In the genomic region with DNA sequence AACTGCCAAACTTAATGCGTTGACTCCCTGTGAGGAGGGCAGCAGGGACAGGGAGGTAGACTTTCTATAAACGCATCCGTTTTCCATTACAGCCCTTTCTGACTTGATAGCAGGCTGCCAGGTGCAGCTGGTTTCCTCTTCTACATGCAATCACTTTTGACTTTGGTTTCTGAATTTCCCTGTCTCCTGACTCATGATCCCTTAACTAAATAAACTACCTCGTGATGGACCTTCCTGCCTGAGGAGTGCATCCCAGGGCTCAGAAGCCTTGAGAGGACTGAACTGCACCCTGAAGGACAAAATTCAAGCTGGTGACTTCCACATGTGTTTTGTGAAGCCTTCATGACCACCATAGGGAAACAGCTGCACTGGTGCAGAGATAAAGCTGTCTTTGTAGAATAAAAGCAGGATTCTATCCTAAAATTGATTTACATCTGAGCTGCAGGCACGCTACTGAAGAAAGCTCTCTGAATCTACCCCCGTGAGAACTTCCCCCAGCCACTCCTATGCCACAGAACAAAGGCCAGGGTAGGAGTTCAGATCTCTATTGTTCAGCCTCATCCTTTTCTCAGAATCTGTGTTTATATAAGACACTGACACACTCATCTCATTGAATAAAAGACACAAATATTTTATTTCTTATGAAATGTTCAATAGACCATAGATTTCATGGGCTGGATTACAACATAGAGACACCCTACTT, we compare ENCODE assay signal across 16 cellular contexts.
DNase-seq lines count a peak whose midpoint lies in the region; ATAC-seq and TF ChIP-seq lines count a peak whose summit lies in the region.
"Had no signal": no experiment of that assay in that cellular context is flagged by ENCODE, and none has a peak within 500 bp of the region (broad histone marks: within the 10 kb centered on the region; RNA-seq: fewer than 3 reads in every experiment).

No MANE protein-coding gene starts in this region.

- H3K4me2 ChIP-seq in SK-N-SH: no peak overlapping the region

- H3K4me3 Mint-ChIP-seq in stimulated activated naive B cell treated with anti-CD40 and anti-IgM and Interleukin-4, amounts not matched to agents 10 μg/mL and 1 μg/mL and 100 μg/mL, for 72 hours: peak overlapping the region in 1 of 2 donors; percentile 45

- POLR2A ChIA-PET in SK-N-SH (lab: Yijun Ruan, JAX): no interaction called here

- H3K9me3 ChIP-seq in SK-N-SH: no peaks in the 10 kb centered on the region
- H3K9me3 ChIP-seq: SJSA1, testis had no signal

- peak overlapping the region in 1 of 2 experiments; percentile 39; a peak in 2 of 4 replicates for H3K27ac ChIP-seq in SK-N-SH (ENCODE audit: low read depth in 2 of 2, low read length in 1 of 2)
- H3K27ac ChIP-seq: SJSA1, testis had no signal

- no peaks in the 10 kb centered on the region for H3K36me3 ChIP-seq in SK-N-SH (replicated peaks in 1 of 2; ENCODE audit: control insufficient read depth in 1 of 2, insufficient read depth in 2 of 2, low read length in 1 of 2)
- H3K36me3 ChIP-seq: SJSA1 had no signal

- H3K27me3 Mint-ChIP-seq in stimulated activated naive B cell treated with anti-CD40 and anti-IgM and Interleukin-4, amounts not matched to agents 10 μg/mL and 1 μg/mL and 100 μg/mL, for 72 hours: no peaks in the 10 kb centered on the region

- peaks cover 2 to 8% of the 10 kb centered on the region in 2 experiments; a peak in 3 of 4 replicates for H3K4me1 ChIP-seq in SK-N-SH (ENCODE audit: control insufficient read depth in 1 of 2, insufficient read depth in 2 of 2, low read depth in 1 of 2, low read length in 1 of 2)
- H3K4me1 ChIP-seq: testis had no signal

- TF ChIP-seq CTCF in SK-N-SH (IDR thresholded peaks at IDR 0.05) (no peak), fibroblast of mammary gland (conservative IDR thresholded peaks at IDR 0.05; ENCODE audit: control insufficient read depth, insufficient read depth, low read depth, low read length) (no peak)

- peaks cover 0 to 1% of the 10 kb centered on the region in 2 donors for H3K36me3 Mint-ChIP-seq in stimulated activated naive B cell treated with anti-CD40 and anti-IgM and Interleukin-4, amounts not matched to agents 10 μg/mL and 1 μg/mL and 100 μg/mL, for 72 hours

- peaks cover 4% of the 10 kb centered on the region for H3F3A ChIP-seq in SK-N-SH (replicated peaks; ENCODE audit: insufficient read depth)

- 73% methylated on average over 6 of the region's 6 CpGs for WGBS in SK-N-SH (ENCODE audit: low lambda C conversion rate)

- TF ChIP-seq RAD21 in SK-N-SH (IDR thresholded peaks at IDR 0.05; ENCODE audit: low read length): no peak

- H2AFZ ChIP-seq in SK-N-SH (ENCODE audit: low read depth): no peak overlapping the region

- no peaks in the 10 kb centered on the region for H3K79me2 ChIP-seq in SK-N-SH (ENCODE audit: insufficient read depth)

- peak; percentile 35 for ATAC-seq in SK-N-SH treated with all-trans-retinoic acid at 6 μM for 48 hours
- peak; percentile 56 to 75 for ATAC-seq in stimulated activated naive B cell treated with anti-CD40 and anti-IgM and Interleukin-4, amounts not matched to agents 10 μg/mL and 1 μg/mL and 100 μg/mL, for 72 hours (replicated peaks)
- ATAC-seq in HG02840 (IDR thresholded peaks at IDR 0.05; ENCODE audit: low FRiP score, unreplicated experiment): no peak
- ATAC-seq: HepG2 had no signal

- no peaks in the 10 kb centered on the region for H3K27me3 ChIP-seq in SK-N-SH (ENCODE audit: insufficient read depth)
- H3K27me3 ChIP-seq: SJSA1, testis had no signal

- no peak overlapping the region for H3K4me3 ChIP-seq in SK-N-SH (ENCODE audit: low read depth in 2 of 2, low read length in 1 of 2)
- H3K4me3 ChIP-seq in fibroblast of mammary gland (ENCODE audit: control insufficient read depth, low read depth, low read length): no peak overlapping the region
- H3K4me3 ChIP-seq: SJSA1, testis had no signal

- H3K9me3 Mint-ChIP-seq in stimulated activated naive B cell treated with anti-CD40 and anti-IgM and Interleukin-4, amounts not matched to agents 10 μg/mL and 1 μg/mL and 100 μg/mL, for 72 hours: peaks cover 2 to 4% of the 10 kb centered on the region in 2 donors

- 0 out of 4 replicates have a peak, but pooled peaks of 1 of the 2 experiments have one; percentile 24 for TF ChIP-seq EP300 in SK-N-SH (IDR thresholded peaks at IDR 0.05; ENCODE audit: borderline replicate concordance in 1 of 2, low read depth in 1 of 2, low read length in 1 of 2)

- DNase-seq in SK-N-SH (no peak), NCI-H2196 treated with DMSO at 0.1 percent for 48 hours (lab: John Stamatoyannopoulos, UW; ENCODE audit: unreplicated experiment) (peak; percentile 40), fibroblast of mammary gland (ENCODE audit: low read depth) (peak; percentile 12), T-helper 2 cell (no peak), NOMO-1 treated with DMSO at 0.1 percent for 48 hours (lab: John Stamatoyannopoulos, UW; ENCODE audit: unreplicated experiment) (no peak)
- no peak for DNase-seq in stimulated activated naive B cell treated with anti-CD40 and anti-IgM and Interleukin-4, amounts not matched to agents 10 μg/mL and 1 μg/mL and 100 μg/mL, for 72 hours
- DNase-seq: activated CD4-positive, alpha-beta T cell treated with anti-CD3 and anti-CD28 coated beads for 4 hours; activated gamma-delta T cell; glutamatergic neuron; GOT3; NCI-H2227 treated with DMSO at 0.1 percent for 48 hours; testis had no signal

- H3K27ac Mint-ChIP-seq in stimulated activated naive B cell treated with anti-CD40 and anti-IgM and Interleukin-4, amounts not matched to agents 10 μg/mL and 1 μg/mL and 100 μg/mL, for 72 hours: peak overlapping the region; percentile 47

- no peaks in the 10 kb centered on the region for H3K9me2 ChIP-seq in SK-N-SH

- H3K9ac ChIP-seq in SK-N-SH: no peak overlapping the region

- no peaks in the 10 kb centered on the region for H4K20me1 ChIP-seq in SK-N-SH (ENCODE audit: insufficient read depth)

- CTCF ChIA-PET in SK-N-SH (lab: Yijun Ruan, JAX): no interaction called here

- peaks cover 16 to 35% of the 10 kb centered on the region in 2 donors for H3K4me1 Mint-ChIP-seq in stimulated activated naive B cell treated with anti-CD40 and anti-IgM and Interleukin-4, amounts not matched to agents 10 μg/mL and 1 μg/mL and 100 μg/mL, for 72 hours

TF ChIP-seq in SK-N-SH treated with all-trans-retinoic acid at 6 μM for 48 hours, 23 proteins besides CTCF, POLR2A, EP300 and RAD21 (continues in another document):
- no peak for TF ChIP-seq ZNF565 (CRISPR knock-in tag; conservative IDR thresholded peaks at IDR 0.05; ENCODE audit: low read depth)
- TF ChIP-seq ISL1 (CRISPR knock-in tag; IDR thresholded peaks at IDR 0.05): no peak
- no peak for TF ChIP-seq TOX (CRISPR knock-in tag; IDR thresholded peaks at IDR 0.05; ENCODE audit: borderline replicate concordance)
- TF ChIP-seq, protein P1, sequence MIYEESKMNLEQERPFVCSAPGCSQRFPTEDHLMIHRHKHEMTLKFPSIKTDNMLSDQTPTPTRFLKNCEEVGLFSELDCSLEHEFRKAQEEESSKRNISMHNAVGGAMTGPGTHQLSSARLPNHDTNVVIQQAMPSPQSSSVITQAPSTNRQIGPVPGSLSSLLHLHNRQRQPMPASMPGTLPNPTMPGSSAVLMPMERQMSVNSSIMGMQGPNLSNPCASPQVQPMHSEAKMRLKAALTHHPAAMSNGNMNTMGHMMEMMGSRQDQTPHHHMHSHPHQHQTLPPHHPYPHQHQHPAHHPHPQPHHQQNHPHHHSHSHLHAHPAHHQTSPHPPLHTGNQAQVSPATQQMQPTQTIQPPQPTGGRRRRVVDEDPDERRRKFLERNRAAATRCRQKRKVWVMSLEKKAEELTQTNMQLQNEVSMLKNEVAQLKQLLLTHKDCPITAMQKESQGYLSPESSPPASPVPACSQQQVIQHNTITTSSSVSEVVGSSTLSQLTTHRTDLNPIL (CRISPR knock-in tag; IDR thresholded peaks at IDR 0.05; ENCODE audit: low read depth): no peak
- TF ChIP-seq CSDC2 (CRISPR knock-in tag; IDR thresholded peaks at IDR 0.05): no peak
- no peak for TF ChIP-seq TCF4 (CRISPR knock-in tag; IDR thresholded peaks at IDR 0.05; ENCODE audit: borderline replicate concordance)
- TF ChIP-seq GLIS3 (CRISPR knock-in tag; IDR thresholded peaks at IDR 0.05): no peak
- TF ChIP-seq ESRRG (CRISPR knock-in tag; IDR thresholded peaks at IDR 0.05): no peak
- TF ChIP-seq ZC3H10 (CRISPR knock-in tag; IDR thresholded peaks at IDR 0.05): no peak
- no peak for TF ChIP-seq ARNTL (CRISPR knock-in tag; IDR thresholded peaks at IDR 0.05; ENCODE audit: borderline replicate concordance, low read depth)

TF ChIP-seq in SK-N-SH, 30 proteins besides CTCF, POLR2A, EP300 and RAD21 (continues in another document):
- TF ChIP-seq REST (IDR thresholded peaks at IDR 0.05; ENCODE audit: low read depth, low read length) (no peak), MEF2A (IDR thresholded peaks at IDR 0.05; ENCODE audit: borderline replicate concordance, low read depth) (no peak)

Comparison
In these comparisons a context has a peak if more than half of its experiments do, and no peak if none do; other contexts are left out.
1. DNase-seq: peak in NCI-H2196 treated with DMSO at 0.1 percent for 48 hours (single experiment) and fibroblast of mammary gland (single experiment); none in SK-N-SH (single experiment), stimulated activated naive B cell treated with anti-CD40 and anti-IgM and Interleukin-4, amounts not matched to agents 10 μg/mL and 1 μg/mL and 100 μg/mL, for 72 hours (single experiment), T-helper 2 cell (0 of 5) and NOMO-1 treated with DMSO at 0.1 percent for 48 hours (single experiment).